8 cellular contexts compared by ENCODE assay signal in genomic region chr7:2843711-2844152, GRCh38. TPM values are rescaled to one million over a fixed set of nuclear protein-coding genes. Genes with fewer than 3 reads are reported as not detected.
DNase-seq lines count a peak whose midpoint lies in the region; ATAC-seq and TF ChIP-seq lines count a peak whose summit lies in the region.

No MANE protein-coding gene starts in this region.

- CTCF ChIA-PET in WTC11 (lab: Charles Lee) = no interaction called here

- H3K4me1 ChIP-seq in uterus = peaks cover 0 to 11% of the 10 kb centered on the region in 2 donors

- H3K9me3 ChIP-seq in uterus = no peaks in the 10 kb centered on the region

- peak overlapping the region; percentile 33 to 67 for H3K4me3 ChIP-seq in uterus

- H3K36me3 Mint-ChIP-seq in WTC11 = peaks cover 34% of the 10 kb centered on the region

- no peaks in the 10 kb centered on the region for H3K27me3 ChIP-seq in uterus

- H3K27ac ChIP-seq in epithelial cell of prostate = peak overlapping the region; percentile 46
- peak overlapping the region; percentile 66 to 72 for H3K27ac ChIP-seq in uterus

- POLR2A ChIA-PET in WTC11 (lab: Charles Lee) = no interaction called here

- peak; percentile 33 for ATAC-seq in GM18505 (IDR thresholded peaks at IDR 0.05; ENCODE audit: unreplicated experiment)
- peak; percentile 33 for ATAC-seq in HG03354 (IDR thresholded peaks at IDR 0.05; ENCODE audit: poor library complexity, severe bottlenecking, unreplicated experiment)
- ATAC-seq in WTC11 = no peak; the same call in 1 of the 2 replicates
- ATAC-seq in GM18517 (IDR thresholded peaks at IDR 0.05; ENCODE audit: unreplicated experiment) = no peak

- DNase-seq in WTC11 (ENCODE audit: low spot score) (no peak), epithelial cell of prostate (ENCODE audit: low read depth, low spot score) (no peak), myocyte (ENCODE audit: low read depth) (peak; percentile 40), uterus (peak; percentile 43 to 48), cortex of kidney (lab: John Stamatoyannopoulos, UW) (no peak)

- H3K4me1 Mint-ChIP-seq in WTC11 = peaks cover 42% of the 10 kb centered on the region

- H3K27ac Mint-ChIP-seq in WTC11 = no peak overlapping the region

- H3K4me3 Mint-ChIP-seq in WTC11 = peak overlapping the region; percentile 82

- intact Hi-C loops in uterus (cut with DNase I; ENCODE audit: low total_unique reads) = loop anchor here (10.0 kb wide), 1 partner anchor 109 kb away; no protein-coding TSS in a partner anchor

- H3K27me3 Mint-ChIP-seq in WTC11 (ENCODE audit: low read depth) = no peaks in the 10 kb centered on the region

- TF ChIP-seq POLR2A in GM18505 (IDR thresholded peaks at IDR 0.05; ENCODE audit: borderline replicate concordance, extremely low read depth, insufficient read depth, insufficient read length) (no peak), uterus (IDR thresholded peaks at IDR 0.05) (no peak)

- no peaks in the 10 kb centered on the region for H3K9me3 Mint-ChIP-seq in WTC11

- H3K36me3 ChIP-seq in uterus = no peaks in the 10 kb centered on the region

- TF ChIP-seq CTCF in WTC11 (IDR thresholded peaks at IDR 0.05) (no peak), uterus (IDR thresholded peaks at IDR 0.05) (peak in 1 of 4 experiments; percentile 14)

TF ChIP-seq in WTC11, 78 proteins besides CTCF, POLR2A, EP300 and RAD21:
- TF ChIP-seq ARID4B (CRISPR knock-in tag; IDR thresholded peaks at IDR 0.05; ENCODE audit: borderline replicate concordance) (0 out of 2 replicates have a peak, but pooled peaks have one; percentile 3), ZNF671 (CRISPR knock-in tag; IDR thresholded peaks at IDR 0.05) (0 out of 2 replicates have a peak, but pooled peaks have one; percentile 24), ZNF423 (CRISPR knock-in tag; IDR thresholded peaks at IDR 0.05) (0 out of 2 replicates have a peak, but pooled peaks have one; percentile 31), IRF2 (CRISPR knock-in tag; IDR thresholded peaks at IDR 0.05; ENCODE audit: borderline replicate concordance, low read depth) (no peak), IRF1 (CRISPR knock-in tag; IDR thresholded peaks at IDR 0.05) (no peak)

RNA-seq across cellular contexts. Expression of gene GNA12, which starts 0.4 kb away (rescaled TPM):
- total RNA-seq in WTC11 (2021) (89.2 to 99.6 TPM (median 90.3 TPM) in 3 replicates), myocyte (10.2 and 14.3 TPM in 2 replicates), uterus (100 to 1,000 TPM in 1 of 4 donors, 10 to 100 TPM in 3; 20.5 to 109 (median 50.3) TPM)
- polyA plus RNA-seq in myocyte (2012) = 72.1 TPM

Comparison
In these comparisons a context has a peak if more than half of its experiments do, and no peak if none do; other contexts are left out.
1. ATAC-seq: peak in GM18505 (single experiment) and HG03354 (single experiment); none in WTC11 (single experiment) and GM18517 (single experiment).
2. DNase-seq: peak in myocyte (single experiment) and uterus (2 of 2); none in WTC11 (single experiment), epithelial cell of prostate (single experiment) and cortex of kidney (single experiment).